Comparison of ENCODE assay signal across 1 cellular context in the genomic region with DNA sequence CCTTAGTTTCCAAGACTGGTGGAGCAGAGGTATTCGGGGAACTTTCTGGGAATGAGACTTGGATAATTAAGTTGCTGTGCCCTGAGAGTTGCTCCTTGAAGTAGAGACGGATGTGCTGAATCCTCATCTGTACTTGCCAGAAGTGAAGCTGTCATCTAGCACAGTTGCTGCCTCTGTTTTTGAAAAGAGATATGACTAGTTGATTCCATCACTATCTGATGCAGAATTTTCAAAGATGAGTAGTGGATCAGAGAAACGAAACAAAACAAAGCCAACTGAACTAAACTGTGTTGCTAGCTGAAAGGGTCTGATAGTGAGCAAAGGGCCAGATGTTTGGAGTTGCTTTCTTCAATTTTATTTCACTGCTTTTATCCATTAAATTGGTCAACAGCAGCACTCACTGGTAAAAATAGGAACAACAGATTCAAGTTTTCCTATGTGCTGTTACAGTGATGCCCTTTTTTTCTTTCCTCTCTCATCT.
TF ChIP-seq lines count a peak whose summit lies in the region.

No MANE protein-coding gene starts in this region.

TF ChIP-seq in K562, 482 proteins besides CTCF, POLR2A, EP300 and RAD21 (continued from another document and continues in another):
- TF ChIP-seq, protein P1, sequence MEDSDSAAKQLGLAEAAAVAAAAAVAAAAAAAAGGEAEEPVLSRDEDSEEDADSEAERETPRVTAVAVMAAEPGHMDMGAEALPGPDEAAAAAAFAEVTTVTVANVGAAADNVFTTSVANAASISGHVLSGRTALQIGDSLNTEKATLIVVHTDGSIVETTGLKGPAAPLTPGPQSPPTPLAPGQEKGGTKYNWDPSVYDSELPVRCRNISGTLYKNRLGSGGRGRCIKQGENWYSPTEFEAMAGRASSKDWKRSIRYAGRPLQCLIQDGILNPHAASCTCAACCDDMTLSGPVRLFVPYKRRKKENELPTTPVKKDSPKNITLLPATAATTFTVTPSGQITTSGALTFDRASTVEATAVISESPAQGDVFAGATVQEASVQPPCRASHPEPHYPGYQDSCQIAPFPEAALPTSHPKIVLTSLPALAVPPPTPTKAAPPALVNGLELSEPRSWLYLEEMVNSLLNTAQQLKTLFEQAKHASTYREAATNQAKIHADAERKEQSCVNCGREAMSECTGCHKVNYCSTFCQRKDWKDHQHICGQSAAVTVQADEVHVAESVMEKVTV (CRISPR knock-in tag; IDR thresholded peaks at IDR 0.05): peak; percentile 82
- TF ChIP-seq ZNF717 (CRISPR knock-in tag; IDR thresholded peaks at IDR 0.05) (no peak), ZNF584 (CRISPR knock-in tag; IDR thresholded peaks at IDR 0.05; ENCODE audit: low read depth) (0 out of 2 replicates have a peak, but pooled peaks have one; percentile 44), FOXP1 (CRISPR knock-in tag; IDR thresholded peaks at IDR 0.05) (0 out of 2 replicates have a peak, but pooled peaks have one; percentile 51), U2AF2 (optimal IDR thresholded peaks at IDR 0.05; ENCODE audit: low read depth, low read length) (no peak), BRCA1 (IDR thresholded peaks at IDR 0.05) (no peak), BRCA1 (CRISPR knock-in tag; IDR thresholded peaks at IDR 0.05) (no peak), CBX3 (IDR thresholded peaks at IDR 0.05; ENCODE audit: borderline replicate concordance in 1 of 2, low read length in 2 of 2) (peak in 1 of 2 experiments; percentile 53; a peak in 1 of 3 replicates), ZNF175 (CRISPR knock-in tag; IDR thresholded peaks at IDR 0.05; ENCODE audit: low read depth) (no peak), MBD2 (IDR thresholded peaks at IDR 0.05; ENCODE audit: borderline replicate concordance, low read depth) (peak; percentile 71; the same call in 1 of the 2 replicates), ZNF785 (CRISPR knock-in tag; IDR thresholded peaks at IDR 0.05) (no peak), GABPB1 (CRISPR knock-in tag; IDR thresholded peaks at IDR 0.05) (peak; percentile 37; the same call in 1 of the 2 replicates), CBFA2T2 (conservative IDR thresholded peaks at IDR 0.05) (peak; percentile 95), ZNF263 (CRISPR knock-in tag; IDR thresholded peaks at IDR 0.05; ENCODE audit: borderline replicate concordance) (no peak), SREBF2 (CRISPR knock-in tag; IDR thresholded peaks at IDR 0.05) (no peak), HDAC3 (IDR thresholded peaks at IDR 0.05; ENCODE audit: borderline replicate concordance, partially characterized antibody) (peak; percentile 81), STAG1 (CRISPR knock-in tag; IDR thresholded peaks at IDR 0.05; ENCODE audit: borderline replicate concordance) (no peak), NFE2L1 (tag; IDR thresholded peaks at IDR 0.05; ENCODE audit: borderline replicate concordance, low read depth) (no peak), MTA2 (IDR thresholded peaks at IDR 0.05; ENCODE audit: low read depth) (peak; percentile 96), NR2F6 (CRISPR knock-in tag; IDR thresholded peaks at IDR 0.05) (no peak), SMAD3 (CRISPR knock-in tag; conservative IDR thresholded peaks at IDR 0.05) (peak; percentile 74; the same call in 1 of the 2 replicates), MEIS2 (IDR thresholded peaks at IDR 0.05; ENCODE audit: partially characterized antibody) (peak; percentile 98), DIDO1 (tag; IDR thresholded peaks at IDR 0.05; ENCODE audit: low read depth) (0 out of 2 replicates have a peak, but pooled peaks have one; percentile 23), BHLHE40 (IDR thresholded peaks at IDR 0.05; ENCODE audit: low read length) (no peak), MCM7 (IDR thresholded peaks at IDR 0.05) (no peak), ZNF174 (CRISPR knock-in tag; IDR thresholded peaks at IDR 0.05) (no peak), ZNF444 (CRISPR knock-in tag; IDR thresholded peaks at IDR 0.05) (no peak), HNRNPH1 (optimal IDR thresholded peaks at IDR 0.05; ENCODE audit: low read depth, low read length) (no peak), ZEB2 (IDR thresholded peaks at IDR 0.05) (peak; percentile 75; the same call in 1 of the 2 replicates), ZBTB7A (IDR thresholded peaks at IDR 0.05; ENCODE audit: borderline replicate concordance, control insufficient read depth, low read depth, low read length) (no peak)
- TF ChIP-seq, protein P2, sequence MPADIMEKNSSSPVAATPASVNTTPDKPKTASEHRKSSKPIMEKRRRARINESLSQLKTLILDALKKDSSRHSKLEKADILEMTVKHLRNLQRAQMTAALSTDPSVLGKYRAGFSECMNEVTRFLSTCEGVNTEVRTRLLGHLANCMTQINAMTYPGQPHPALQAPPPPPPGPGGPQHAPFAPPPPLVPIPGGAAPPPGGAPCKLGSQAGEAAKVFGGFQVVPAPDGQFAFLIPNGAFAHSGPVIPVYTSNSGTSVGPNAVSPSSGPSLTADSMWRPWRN (IDR thresholded peaks at IDR 0.05; ENCODE audit: low read depth): peak; percentile 64; the same call in 1 of the 2 replicates
- TF ChIP-seq, protein P3, sequence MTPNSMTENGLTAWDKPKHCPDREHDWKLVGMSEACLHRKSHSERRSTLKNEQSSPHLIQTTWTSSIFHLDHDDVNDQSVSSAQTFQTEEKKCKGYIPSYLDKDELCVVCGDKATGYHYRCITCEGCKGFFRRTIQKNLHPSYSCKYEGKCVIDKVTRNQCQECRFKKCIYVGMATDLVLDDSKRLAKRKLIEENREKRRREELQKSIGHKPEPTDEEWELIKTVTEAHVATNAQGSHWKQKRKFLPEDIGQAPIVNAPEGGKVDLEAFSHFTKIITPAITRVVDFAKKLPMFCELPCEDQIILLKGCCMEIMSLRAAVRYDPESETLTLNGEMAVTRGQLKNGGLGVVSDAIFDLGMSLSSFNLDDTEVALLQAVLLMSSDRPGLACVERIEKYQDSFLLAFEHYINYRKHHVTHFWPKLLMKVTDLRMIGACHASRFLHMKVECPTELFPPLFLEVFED (CRISPR knock-in tag; conservative IDR thresholded peaks at IDR 0.05): no peak
- TF ChIP-seq, protein P4, sequence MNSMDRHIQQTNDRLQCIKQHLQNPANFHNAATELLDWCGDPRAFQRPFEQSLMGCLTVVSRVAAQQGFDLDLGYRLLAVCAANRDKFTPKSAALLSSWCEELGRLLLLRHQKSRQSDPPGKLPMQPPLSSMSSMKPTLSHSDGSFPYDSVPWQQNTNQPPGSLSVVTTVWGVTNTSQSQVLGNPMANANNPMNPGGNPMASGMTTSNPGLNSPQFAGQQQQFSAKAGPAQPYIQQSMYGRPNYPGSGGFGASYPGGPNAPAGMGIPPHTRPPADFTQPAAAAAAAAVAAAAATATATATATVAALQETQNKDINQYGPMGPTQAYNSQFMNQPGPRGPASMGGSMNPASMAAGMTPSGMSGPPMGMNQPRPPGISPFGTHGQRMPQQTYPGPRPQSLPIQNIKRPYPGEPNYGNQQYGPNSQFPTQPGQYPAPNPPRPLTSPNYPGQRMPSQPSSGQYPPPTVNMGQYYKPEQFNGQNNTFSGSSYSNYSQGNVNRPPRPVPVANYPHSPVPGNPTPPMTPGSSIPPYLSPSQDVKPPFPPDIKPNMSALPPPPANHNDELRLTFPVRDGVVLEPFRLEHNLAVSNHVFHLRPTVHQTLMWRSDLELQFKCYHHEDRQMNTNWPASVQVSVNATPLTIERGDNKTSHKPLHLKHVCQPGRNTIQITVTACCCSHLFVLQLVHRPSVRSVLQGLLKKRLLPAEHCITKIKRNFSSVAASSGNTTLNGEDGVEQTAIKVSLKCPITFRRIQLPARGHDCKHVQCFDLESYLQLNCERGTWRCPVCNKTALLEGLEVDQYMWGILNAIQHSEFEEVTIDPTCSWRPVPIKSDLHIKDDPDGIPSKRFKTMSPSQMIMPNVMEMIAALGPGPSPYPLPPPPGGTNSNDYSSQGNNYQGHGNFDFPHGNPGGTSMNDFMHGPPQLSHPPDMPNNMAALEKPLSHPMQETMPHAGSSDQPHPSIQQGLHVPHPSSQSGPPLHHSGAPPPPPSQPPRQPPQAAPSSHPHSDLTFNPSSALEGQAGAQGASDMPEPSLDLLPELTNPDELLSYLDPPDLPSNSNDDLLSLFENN (IDR thresholded peaks at IDR 0.05; ENCODE audit: low read depth in 2 of 2, low read length in 2 of 2): peak in 1 of 2 experiments; percentile 85; a peak in 1 of 4 replicates
- TF ChIP-seq, protein P5, sequence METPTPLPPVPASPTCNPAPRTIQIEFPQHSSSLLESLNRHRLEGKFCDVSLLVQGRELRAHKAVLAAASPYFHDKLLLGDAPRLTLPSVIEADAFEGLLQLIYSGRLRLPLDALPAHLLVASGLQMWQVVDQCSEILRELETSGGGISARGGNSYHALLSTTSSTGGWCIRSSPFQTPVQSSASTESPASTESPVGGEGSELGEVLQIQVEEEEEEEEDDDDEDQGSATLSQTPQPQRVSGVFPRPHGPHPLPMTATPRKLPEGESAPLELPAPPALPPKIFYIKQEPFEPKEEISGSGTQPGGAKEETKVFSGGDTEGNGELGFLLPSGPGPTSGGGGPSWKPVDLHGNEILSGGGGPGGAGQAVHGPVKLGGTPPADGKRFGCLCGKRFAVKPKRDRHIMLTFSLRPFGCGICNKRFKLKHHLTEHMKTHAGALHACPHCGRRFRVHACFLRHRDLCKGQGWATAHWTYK (CRISPR knock-in tag; IDR thresholded peaks at IDR 0.05): no peak
- TF ChIP-seq, protein P6, sequence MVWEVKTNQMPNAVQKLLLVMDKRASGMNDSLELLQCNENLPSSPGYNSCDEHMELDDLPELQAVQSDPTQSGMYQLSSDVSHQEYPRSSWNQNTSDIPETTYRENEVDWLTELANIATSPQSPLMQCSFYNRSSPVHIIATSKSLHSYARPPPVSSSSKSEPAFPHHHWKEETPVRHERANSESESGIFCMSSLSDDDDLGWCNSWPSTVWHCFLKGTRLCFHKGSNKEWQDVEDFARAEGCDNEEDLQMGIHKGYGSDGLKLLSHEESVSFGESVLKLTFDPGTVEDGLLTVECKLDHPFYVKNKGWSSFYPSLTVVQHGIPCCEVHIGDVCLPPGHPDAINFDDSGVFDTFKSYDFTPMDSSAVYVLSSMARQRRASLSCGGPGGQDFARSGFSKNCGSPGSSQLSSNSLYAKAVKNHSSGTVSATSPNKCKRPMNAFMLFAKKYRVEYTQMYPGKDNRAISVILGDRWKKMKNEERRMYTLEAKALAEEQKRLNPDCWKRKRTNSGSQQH (CRISPR knock-in tag; IDR thresholded peaks at IDR 0.05): no peak
- TF ChIP-seq, protein P7, sequence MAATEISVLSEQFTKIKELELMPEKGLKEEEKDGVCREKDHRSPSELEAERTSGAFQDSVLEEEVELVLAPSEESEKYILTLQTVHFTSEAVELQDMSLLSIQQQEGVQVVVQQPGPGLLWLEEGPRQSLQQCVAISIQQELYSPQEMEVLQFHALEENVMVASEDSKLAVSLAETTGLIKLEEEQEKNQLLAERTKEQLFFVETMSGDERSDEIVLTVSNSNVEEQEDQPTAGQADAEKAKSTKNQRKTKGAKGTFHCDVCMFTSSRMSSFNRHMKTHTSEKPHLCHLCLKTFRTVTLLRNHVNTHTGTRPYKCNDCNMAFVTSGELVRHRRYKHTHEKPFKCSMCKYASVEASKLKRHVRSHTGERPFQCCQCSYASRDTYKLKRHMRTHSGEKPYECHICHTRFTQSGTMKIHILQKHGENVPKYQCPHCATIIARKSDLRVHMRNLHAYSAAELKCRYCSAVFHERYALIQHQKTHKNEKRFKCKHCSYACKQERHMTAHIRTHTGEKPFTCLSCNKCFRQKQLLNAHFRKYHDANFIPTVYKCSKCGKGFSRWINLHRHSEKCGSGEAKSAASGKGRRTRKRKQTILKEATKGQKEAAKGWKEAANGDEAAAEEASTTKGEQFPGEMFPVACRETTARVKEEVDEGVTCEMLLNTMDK (IDR thresholded peaks at IDR 0.05; ENCODE audit: borderline replicate concordance, insufficient read depth, low read depth, low read length, poor library complexity, severe bottlenecking): no peak
- TF ChIP-seq, protein P8, sequence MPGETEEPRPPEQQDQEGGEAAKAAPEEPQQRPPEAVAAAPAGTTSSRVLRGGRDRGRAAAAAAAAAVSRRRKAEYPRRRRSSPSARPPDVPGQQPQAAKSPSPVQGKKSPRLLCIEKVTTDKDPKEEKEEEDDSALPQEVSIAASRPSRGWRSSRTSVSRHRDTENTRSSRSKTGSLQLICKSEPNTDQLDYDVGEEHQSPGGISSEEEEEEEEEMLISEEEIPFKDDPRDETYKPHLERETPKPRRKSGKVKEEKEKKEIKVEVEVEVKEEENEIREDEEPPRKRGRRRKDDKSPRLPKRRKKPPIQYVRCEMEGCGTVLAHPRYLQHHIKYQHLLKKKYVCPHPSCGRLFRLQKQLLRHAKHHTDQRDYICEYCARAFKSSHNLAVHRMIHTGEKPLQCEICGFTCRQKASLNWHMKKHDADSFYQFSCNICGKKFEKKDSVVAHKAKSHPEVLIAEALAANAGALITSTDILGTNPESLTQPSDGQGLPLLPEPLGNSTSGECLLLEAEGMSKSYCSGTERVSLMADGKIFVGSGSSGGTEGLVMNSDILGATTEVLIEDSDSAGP (CRISPR knock-in tag; IDR thresholded peaks at IDR 0.05): no peak
- TF ChIP-seq, protein P9, sequence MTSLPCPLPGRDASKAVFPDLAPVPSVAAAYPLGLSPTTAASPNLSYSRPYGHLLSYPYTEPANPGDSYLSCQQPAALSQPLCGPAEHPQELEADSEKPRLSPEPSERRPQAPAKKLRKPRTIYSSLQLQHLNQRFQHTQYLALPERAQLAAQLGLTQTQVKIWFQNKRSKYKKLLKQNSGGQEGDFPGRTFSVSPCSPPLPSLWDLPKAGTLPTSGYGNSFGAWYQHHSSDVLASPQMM (CRISPR knock-in tag; IDR thresholded peaks at IDR 0.05): no peak
- TF ChIP-seq, protein P10, sequence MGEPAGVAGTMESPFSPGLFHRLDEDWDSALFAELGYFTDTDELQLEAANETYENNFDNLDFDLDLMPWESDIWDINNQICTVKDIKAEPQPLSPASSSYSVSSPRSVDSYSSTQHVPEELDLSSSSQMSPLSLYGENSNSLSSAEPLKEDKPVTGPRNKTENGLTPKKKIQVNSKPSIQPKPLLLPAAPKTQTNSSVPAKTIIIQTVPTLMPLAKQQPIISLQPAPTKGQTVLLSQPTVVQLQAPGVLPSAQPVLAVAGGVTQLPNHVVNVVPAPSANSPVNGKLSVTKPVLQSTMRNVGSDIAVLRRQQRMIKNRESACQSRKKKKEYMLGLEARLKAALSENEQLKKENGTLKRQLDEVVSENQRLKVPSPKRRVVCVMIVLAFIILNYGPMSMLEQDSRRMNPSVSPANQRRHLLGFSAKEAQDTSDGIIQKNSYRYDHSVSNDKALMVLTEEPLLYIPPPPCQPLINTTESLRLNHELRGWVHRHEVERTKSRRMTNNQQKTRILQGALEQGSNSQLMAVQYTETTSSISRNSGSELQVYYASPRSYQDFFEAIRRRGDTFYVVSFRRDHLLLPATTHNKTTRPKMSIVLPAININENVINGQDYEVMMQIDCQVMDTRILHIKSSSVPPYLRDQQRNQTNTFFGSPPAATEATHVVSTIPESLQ (CRISPR knock-in tag; IDR thresholded peaks at IDR 0.05): no peak
- TF ChIP-seq, protein P11, sequence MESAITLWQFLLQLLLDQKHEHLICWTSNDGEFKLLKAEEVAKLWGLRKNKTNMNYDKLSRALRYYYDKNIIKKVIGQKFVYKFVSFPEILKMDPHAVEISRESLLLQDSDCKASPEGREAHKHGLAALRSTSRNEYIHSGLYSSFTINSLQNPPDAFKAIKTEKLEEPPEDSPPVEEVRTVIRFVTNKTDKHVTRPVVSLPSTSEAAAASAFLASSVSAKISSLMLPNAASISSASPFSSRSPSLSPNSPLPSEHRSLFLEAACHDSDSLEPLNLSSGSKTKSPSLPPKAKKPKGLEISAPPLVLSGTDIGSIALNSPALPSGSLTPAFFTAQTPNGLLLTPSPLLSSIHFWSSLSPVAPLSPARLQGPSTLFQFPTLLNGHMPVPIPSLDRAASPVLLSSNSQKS (CRISPR knock-in tag; IDR thresholded peaks at IDR 0.05): no peak
- TF ChIP-seq, protein P12, sequence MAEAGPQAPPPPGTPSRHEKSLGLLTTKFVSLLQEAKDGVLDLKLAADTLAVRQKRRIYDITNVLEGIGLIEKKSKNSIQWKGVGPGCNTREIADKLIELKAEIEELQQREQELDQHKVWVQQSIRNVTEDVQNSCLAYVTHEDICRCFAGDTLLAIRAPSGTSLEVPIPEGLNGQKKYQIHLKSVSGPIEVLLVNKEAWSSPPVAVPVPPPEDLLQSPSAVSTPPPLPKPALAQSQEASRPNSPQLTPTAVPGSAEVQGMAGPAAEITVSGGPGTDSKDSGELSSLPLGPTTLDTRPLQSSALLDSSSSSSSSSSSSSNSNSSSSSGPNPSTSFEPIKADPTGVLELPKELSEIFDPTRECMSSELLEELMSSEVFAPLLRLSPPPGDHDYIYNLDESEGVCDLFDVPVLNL (CRISPR knock-in tag; IDR thresholded peaks at IDR 0.05; ENCODE audit: low read depth): no peak
